In the genomic region with DNA sequence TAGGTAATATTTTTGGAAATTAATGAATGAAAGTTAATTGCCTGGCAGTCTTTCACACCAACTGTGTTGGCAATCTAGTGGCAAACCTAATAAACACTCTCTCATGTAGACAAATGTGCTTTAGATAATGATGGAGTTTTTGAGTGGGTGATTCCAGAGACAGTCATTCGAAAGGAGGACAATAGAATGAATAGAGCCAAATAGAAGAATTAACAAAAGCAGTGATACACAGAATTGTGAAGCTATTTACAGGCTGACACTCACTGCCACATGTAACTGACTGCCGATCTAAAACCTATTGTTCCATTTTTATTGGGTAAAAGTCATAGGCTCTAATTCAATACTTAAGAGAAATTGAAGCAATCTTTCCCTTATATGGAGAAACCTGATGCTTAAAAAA, we compare ENCODE assay signal across 23 cellular contexts.
"Had no signal": no experiment of that assay in that cellular context is flagged by ENCODE, and none has a peak within 500 bp of the region (broad histone marks: within the 10 kb centered on the region; RNA-seq: fewer than 3 reads in every experiment).

No MANE protein-coding gene starts in this region.

- H3K27ac ChIP-seq: ascending aorta, body of pancreas had no signal

- H3K9ac ChIP-seq: SK-N-SH had no signal

- H3K4me2 ChIP-seq: SK-N-SH had no signal

- H3K9me3 Mint-ChIP-seq: activated naive CD4-positive, alpha-beta T cell treated with anti-CD3 and anti-CD28 coated beads, Interleukin-2, amount 50 U/mL, for 24 hours had no signal

- H3K9me3 ChIP-seq: ascending aorta, body of pancreas, MG63, SK-N-SH had no signal

- H3K4me3 ChIP-seq: ascending aorta, body of pancreas, MG63 had no signal

- H3K36me3 ChIP-seq: ascending aorta, MG63 had no signal

- ATAC-seq: activated CD4-positive, CD25-positive, alpha-beta regulatory T cell treated with anti-CD3 and anti-CD28 coated beads, Interleukin-2, amount 50 U/mL, for 24 hours; activated CD8-positive, alpha-beta T cell treated with anti-CD3 and anti-CD28 coated beads, Interleukin-2, amount 10 ng/mL, durations not matched to agents 7 days and 5 days; body of pancreas; Right ventricle myocardium inferior had no signal

- H3K27me3 Mint-ChIP-seq: activated naive CD4-positive, alpha-beta T cell treated with anti-CD3 and anti-CD28 coated beads, Interleukin-2, amount 50 U/mL, for 24 hours had no signal

- DNase-seq: activated CD4-positive, alpha-beta T cell treated with anti-CD3 and anti-CD28 coated beads for 4 hours; activated CD4-positive, alpha-beta T cell treated with anti-CD3 and anti-CD28 coated beads, Interleukin-2, amount 50 U/mL, for 4 hours; activated CD8-positive, alpha-beta memory T cell treated with anti-CD3 and anti-CD28 coated beads, Interleukin-2, amount 50 U/mL, for 48 hours; activated CD8-positive, alpha-beta T cell treated with anti-CD3 and anti-CD28 coated beads, Interleukin-2, amount 10 ng/mL, durations not matched to agents 7 days and 5 days; activated effector memory CD4-positive, alpha-beta T cell treated with Interleukin-2 at 50 U/mL for 16 hours; activated naive CD4-positive, alpha-beta T cell; activated T-cell treated with anti-CD3 and anti-CD28 coated beads, Interleukin-2, amount 50 U/mL, for 1 hour; body of pancreas; central memory CD4-positive, alpha-beta T cell; MG63; MV-4-11; NCI-H1092 treated with DMSO at 0.1 percent for 48 hours; NCI-H1417 treated with DMSO at 0.1 percent for 48 hours; NCI-H187 treated with DMSO at 0.1 percent for 48 hours; NCI-H2081 treated with DMSO at 0.1 percent for 48 hours; NCI-H345; NCI-H510A treated with DMSO at 0.1 percent for 48 hours; NCI-H69; SK-N-SH had no signal

- H3K27ac Mint-ChIP-seq: activated CD8-positive, alpha-beta T cell treated with anti-CD3 and anti-CD28 coated beads, Interleukin-2, amount 10 ng/mL, durations not matched to agents 7 days and 5 days; activated naive CD4-positive, alpha-beta T cell treated with anti-CD3 and anti-CD28 coated beads, Interleukin-2, amount 50 U/mL, for 24 hours had no signal

- H3K4me1 ChIP-seq: ascending aorta, body of pancreas had no signal

- H3K36me3 Mint-ChIP-seq: activated naive CD4-positive, alpha-beta T cell treated with anti-CD3 and anti-CD28 coated beads, Interleukin-2, amount 50 U/mL, for 24 hours had no signal

- H3K27me3 ChIP-seq: ascending aorta, body of pancreas, MG63 had no signal

- H3K4me1 Mint-ChIP-seq: activated naive CD4-positive, alpha-beta T cell treated with anti-CD3 and anti-CD28 coated beads, Interleukin-2, amount 50 U/mL, for 24 hours had no signal

- H3K9me2 ChIP-seq: SK-N-SH had no signal

- H3K4me3 Mint-ChIP-seq: activated CD8-positive, alpha-beta T cell treated with anti-CD3 and anti-CD28 coated beads, Interleukin-2, amount 10 ng/mL, durations not matched to agents 7 days and 5 days; activated naive CD4-positive, alpha-beta T cell treated with anti-CD3 and anti-CD28 coated beads, Interleukin-2, amount 50 U/mL, for 24 hours had no signal
